Comparison of ENCODE assay signal across 22 cellular contexts in genomic region chr2:103445356-103445755, GRCh38.
DNase-seq lines count a peak whose midpoint lies in the region; ATAC-seq lines count a peak whose summit lies in the region.
"Had no signal": no experiment of that assay in that cellular context is flagged by ENCODE, and none has a peak within 500 bp of the region (broad histone marks: within the 10 kb centered on the region; RNA-seq: fewer than 3 reads in every experiment).

No MANE protein-coding gene starts in this region.

- intact Hi-C loops in posterior vena cava (cut with DNase I) = no loop called here

- DNase-seq in NCI-H2081 (lab: John Stamatoyannopoulos, UW) (peak; percentile 15 to 67), NCI-H2081 treated with DMSO at 0.1 percent for 48 hours (lab: John Stamatoyannopoulos, UW) (no peak), NCI-H128 (lab: John Stamatoyannopoulos, UW; ENCODE audit: unreplicated experiment) (peak; percentile 72), NCI-H526 treated with DMSO at 0.1 percent for 48 hours (lab: John Stamatoyannopoulos, UW) (peak; percentile 96), left kidney (ENCODE audit: low read depth, low spot score) (peak; percentile 7), T1000 (lab: John Stamatoyannopoulos, UW) (no peak), posterior vena cava (ENCODE audit: low spot score) (no peak)
- DNase-seq: 8988T; activated CD8-positive, alpha-beta T cell treated with anti-CD3 and anti-CD28 coated beads, Interleukin-2, amount 10 ng/mL, durations not matched to agents 7 days and 5 days; activated naive CD4-positive, alpha-beta T cell treated with anti-CD3 and anti-CD28 coated beads, Interleukin-2, amount 10 ng/mL, durations not matched to agents 7 days and 5 days; activated T-cell treated with anti-CD3 and anti-CD28 coated beads, Interleukin-2, amount 50 U/mL, for 4 hours; anterior cingulate cortex; BE2C; cerebellar nuclear complex; effector CD8-positive, alpha-beta T cell; esophagus squamous epithelium; GDM1; stimulated activated CD4-positive, alpha-beta T cell treated with anti-CD3 and anti-CD28 coated beads, Interleukin-4, amount 100 ng/mL, for 24 hours; T-helper 17 cell; upper lobe of right lung had no signal

- ATAC-seq in GM18498 (IDR thresholded peaks at IDR 0.05; ENCODE audit: unreplicated experiment) = no peak
- ATAC-seq: activated CD8-positive, alpha-beta T cell treated with anti-CD3 and anti-CD28 coated beads, Interleukin-2, amount 10 ng/mL, durations not matched to agents 7 days and 5 days; activated T-cell treated with anti-CD3 and anti-CD28 coated beads, Interleukin-2, amount 50 U/mL, for 4 hours; GM12878; T-helper 17 cell; upper lobe of right lung had no signal

Comparison
In these comparisons a context has a peak if more than half of its experiments do, and no peak if none do; other contexts are left out.
1. DNase-seq: peak in NCI-H2081 (2 of 2), NCI-H128 (single experiment), NCI-H526 treated with DMSO at 0.1 percent for 48 hours (single experiment) and left kidney (single experiment); none in NCI-H2081 treated with DMSO at 0.1 percent for 48 hours (single experiment), T1000 (single experiment) and posterior vena cava (single experiment).